In genomic region chr6:117676577-117677218, GRCh38 we compare ENCODE assay signal across 9 cellular contexts. TPM values are rescaled to one million over a fixed set of nuclear protein-coding genes. Genes with fewer than 3 reads are reported as not detected.
DNase-seq lines count a peak whose midpoint lies in the region; ATAC-seq, FAIRE-seq and TF ChIP-seq lines count a peak whose summit lies in the region.
"Had no signal": no experiment of that assay in that cellular context is flagged by ENCODE, and none has a peak within 500 bp of the region (broad histone marks: within the 10 kb centered on the region; RNA-seq: fewer than 3 reads in every experiment).

No MANE protein-coding gene starts in this region.

- peaks cover 55% of the 10 kb centered on the region for H3K4me1 Mint-ChIP-seq in activated naive CD4-positive, alpha-beta T cell treated with anti-CD3 and anti-CD28 coated beads, Interleukin-2, amount 10 ng/mL, durations not matched to agents 7 days and 5 days

- H3K36me3 Mint-ChIP-seq in activated naive CD4-positive, alpha-beta T cell treated with anti-CD3 and anti-CD28 coated beads, Interleukin-2, amount 10 ng/mL, durations not matched to agents 7 days and 5 days: peaks cover 32% of the 10 kb centered on the region

- no peak for FAIRE-seq in urothelium cell line (lab: Jason Lieb, UNC)

- TF ChIP-seq CTCF in ascending aorta (IDR thresholded peaks at IDR 0.05) (no peak), left lung (IDR thresholded peaks at IDR 0.05) (no peak), tibial nerve (IDR thresholded peaks at IDR 0.05) (no peak)

- H3K9me3 Mint-ChIP-seq in activated naive CD4-positive, alpha-beta T cell treated with anti-CD3 and anti-CD28 coated beads, Interleukin-2, amount 10 ng/mL, durations not matched to agents 7 days and 5 days: no peaks in the 10 kb centered on the region

- no peak for TF ChIP-seq POLR2A in tibial nerve (IDR thresholded peaks at IDR 0.05)

- H3K27me3 ChIP-seq in ascending aorta (no peaks in the 10 kb centered on the region), left lung (no peaks in the 10 kb centered on the region), tibial nerve (no peaks in the 10 kb centered on the region)

- peaks cover 0 to 10% of the 10 kb centered on the region in 2 donors for H3K4me1 ChIP-seq in ascending aorta
- H3K4me1 ChIP-seq in left lung: peaks cover 23 to 55% of the 10 kb centered on the region in 2 donors
- H3K4me1 ChIP-seq in tibial nerve: peaks cover 0 to 72% (median 25%) of the 10 kb centered on the region in 4 donors

- 70 to 76% methylated on average over 6 of the region's 6 CpGs for whole genome bisulfite sequencing in tibial nerve, 2 donors

- H3K4me3 ChIP-seq in ascending aorta (peak overlapping the region; percentile 81 to 92), left lung (peak overlapping the region; percentile 57 to 71), tibial nerve (peak overlapping the region; percentile 66 to 76 (median 70))

- H3K27me3 Mint-ChIP-seq in activated naive CD4-positive, alpha-beta T cell treated with anti-CD3 and anti-CD28 coated beads, Interleukin-2, amount 10 ng/mL, durations not matched to agents 7 days and 5 days: no peaks in the 10 kb centered on the region

- H3K27ac Mint-ChIP-seq in activated naive CD4-positive, alpha-beta T cell treated with anti-CD3 and anti-CD28 coated beads, Interleukin-2, amount 10 ng/mL, durations not matched to agents 7 days and 5 days: no peak overlapping the region

- ATAC-seq in left lung: no peak

- H3K4me3 Mint-ChIP-seq in activated naive CD4-positive, alpha-beta T cell treated with anti-CD3 and anti-CD28 coated beads, Interleukin-2, amount 10 ng/mL, durations not matched to agents 7 days and 5 days: peak overlapping the region; percentile 82

- H3K27ac ChIP-seq in ascending aorta (peak overlapping the region in 1 of 2 donors; percentile 79), left lung (peak overlapping the region in 1 of 2 donors; percentile 74), tibial nerve (no peak overlapping the region)

- DNase-seq in activated naive CD4-positive, alpha-beta T cell treated with anti-CD3 and anti-CD28 coated beads, Interleukin-2, amount 10 ng/mL, durations not matched to agents 7 days and 5 days: no peak
- no peak for DNase-seq in activated naive CD4-positive, alpha-beta T cell treated with Interleukin-2 at 50 U/mL for 16 hours
- DNase-seq in ascending aorta (ENCODE audit: low spot score in 2 of 2) (no peak), left lung (no peak), tibial nerve (ENCODE audit: low spot score in 2 of 2) (no peak), C1 segment of cervical spinal cord (lab: John Stamatoyannopoulos, UW) (no peak), NCI-H345 treated with DMSO at 0.1 percent for 48 hours (lab: John Stamatoyannopoulos, UW; ENCODE audit: unreplicated experiment) (no peak), urothelium cell line (ENCODE audit: low spot score) (no peak)
- DNase-seq: NCI-H1436 treated with DMSO at 0.1 percent for 48 hours had no signal

- no peaks in the 10 kb centered on the region for H3K36me3 ChIP-seq in ascending aorta
- no peaks in the 10 kb centered on the region for H3K36me3 ChIP-seq in left lung
- H3K36me3 ChIP-seq in tibial nerve: no peaks in the 10 kb centered on the region

- CTCF ChIA-PET in activated naive CD4-positive, alpha-beta T cell treated with anti-CD3 and anti-CD28 coated beads, Interleukin-2, amount 10 ng/mL, durations not matched to agents 7 days and 5 days (lab: Charles Lee): no interaction called here

- intact Hi-C loops in ascending aorta (cut with DNase I) (loop anchor here (5.0 kb wide), 2 partner anchors 194 to 229 kb away; partner anchors contain the start of gene DCBLD1), left lung (cut with DNase I) (no loop called here)

- no peak for TF ChIP-seq EP300 in tibial nerve (IDR thresholded peaks at IDR 0.05)

- no peaks in the 10 kb centered on the region for H3K9me3 ChIP-seq in ascending aorta
- no peaks in the 10 kb centered on the region for H3K9me3 ChIP-seq in left lung
- H3K9me3 ChIP-seq in tibial nerve: no peaks in the 10 kb centered on the region

RNA-seq across cellular contexts. Expression of gene NUS1, which starts 1.4 kb away (rescaled TPM):
- 14.6 TPM for total RNA-seq in ascending aorta
- 10 to 100 TPM; 30.2 to 47.3 TPM for total RNA-seq in left lung
- total RNA-seq in tibial nerve: 10 to 100 TPM; 14.1 to 23.7 (median 20.2) TPM
